In the genomic region with DNA sequence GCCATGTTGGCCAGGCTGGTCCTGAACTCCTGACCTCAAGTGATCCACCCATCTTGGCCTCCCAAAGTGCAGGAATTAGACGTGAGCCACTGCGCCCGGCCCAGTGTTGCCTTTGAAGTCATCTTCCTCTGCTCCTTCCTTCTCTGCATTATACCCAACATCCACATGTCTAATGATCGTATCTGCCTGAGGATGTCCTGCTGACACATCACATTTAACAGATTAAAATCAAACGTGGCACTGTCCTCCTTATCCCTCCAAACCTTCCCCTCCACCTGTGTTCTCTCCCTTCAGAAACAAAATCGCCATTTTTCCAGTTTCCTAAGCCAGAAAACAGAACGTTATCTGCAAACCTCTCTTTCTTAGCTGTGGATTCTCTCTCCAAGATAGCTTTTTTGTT, we compare ENCODE assay signal across 8 cellular contexts.
"Had no signal": no experiment of that assay in that cellular context is flagged by ENCODE, and none has a peak within 500 bp of the region (broad histone marks: within the 10 kb centered on the region; RNA-seq: fewer than 3 reads in every experiment).

No MANE protein-coding gene starts in this region.

- H3K9ac ChIP-seq: KMS-11 had no signal

- H3K27ac ChIP-seq: HL-60, KMS-11 had no signal

- H3K4me2 ChIP-seq: GM23338, KMS-11 had no signal

- H3K4me3 ChIP-seq: GM23338 had no signal

- H2AFZ ChIP-seq: GM23338 had no signal

- FAIRE-seq: H1, H54 had no signal

- DNase-seq: H9, HCEC 1CT, KBM-7 had no signal

- ATAC-seq: GM23338 had no signal
